ENCODE assay signal across 13 cellular contexts in the genomic region with DNA sequence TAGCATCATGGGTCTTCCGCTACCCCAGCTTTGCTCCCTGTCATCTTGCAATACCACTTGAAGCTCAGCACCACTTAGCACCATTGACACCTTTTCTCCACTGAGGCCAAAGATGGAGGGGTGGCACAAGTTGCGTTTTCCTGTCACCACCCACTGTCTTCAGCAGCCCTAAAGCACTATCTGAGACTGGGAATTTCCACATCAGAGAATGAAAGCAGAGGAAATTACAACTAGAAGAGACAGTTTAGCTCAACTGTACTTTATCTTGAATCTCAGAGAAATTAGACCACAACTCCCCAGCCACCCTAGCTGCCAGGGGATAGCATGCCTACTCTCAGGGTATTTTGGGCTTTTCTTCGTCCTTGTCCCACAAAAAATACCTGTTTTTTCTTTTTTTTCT.
"Had no signal": no experiment of that assay in that cellular context is flagged by ENCODE, and none has a peak within 500 bp of the region (broad histone marks: within the 10 kb centered on the region; RNA-seq: fewer than 3 reads in every experiment).

No MANE protein-coding gene starts in this region.

- H3K36me3 ChIP-seq: tibial artery, uterus had no signal

- H3K27ac Mint-ChIP-seq: activated CD8-positive, alpha-beta memory T cell treated with anti-CD3 and anti-CD28 coated beads, Interleukin-2, amount 10 ng/mL, durations not matched to agents 7 days and 5 days; progenitor cell of endocrine pancreas; WTC11 had no signal

- H3K9me3 Mint-ChIP-seq: naive thymus-derived CD8-positive, alpha-beta T cell had no signal

- H3K4me3 Mint-ChIP-seq: activated CD8-positive, alpha-beta memory T cell treated with anti-CD3 and anti-CD28 coated beads, Interleukin-2, amount 10 ng/mL, durations not matched to agents 7 days and 5 days; naive thymus-derived CD8-positive, alpha-beta T cell; WTC11 had no signal

- H3K27ac ChIP-seq: tibial artery, uterus had no signal

- ATAC-seq: activated CD8-positive, alpha-beta memory T cell treated with anti-CD3 and anti-CD28 coated beads, Interleukin-2, amount 10 ng/mL, durations not matched to agents 7 days and 5 days; sciatic nerve; WTC11 had no signal

- H3K27me3 Mint-ChIP-seq: activated CD8-positive, alpha-beta memory T cell treated with anti-CD3 and anti-CD28 coated beads, Interleukin-2, amount 10 ng/mL, durations not matched to agents 7 days and 5 days; progenitor cell of endocrine pancreas had no signal

- H3K27me3 ChIP-seq: tibial artery, uterus had no signal

- H3K36me3 Mint-ChIP-seq: activated CD8-positive, alpha-beta memory T cell treated with anti-CD3 and anti-CD28 coated beads, Interleukin-2, amount 10 ng/mL, durations not matched to agents 7 days and 5 days; naive thymus-derived CD8-positive, alpha-beta T cell; WTC11 had no signal

- DNase-seq: activated CD4-positive, alpha-beta T cell treated with anti-CD3 and anti-CD28 coated beads, Interleukin-2, amount 50 U/mL, for 1 hour; activated CD8-positive, alpha-beta memory T cell treated with anti-CD3 and anti-CD28 coated beads, Interleukin-2, amount 10 ng/mL, durations not matched to agents 7 days and 5 days; activated effector memory CD4-positive, alpha-beta T cell treated with Interleukin-2 at 50 U/mL for 16 hours; foreskin melanocyte; head of caudate nucleus; mammary epithelial cell; naive thymus-derived CD8-positive, alpha-beta T cell; occipital lobe; tibial artery; uterus had no signal

- H3K4me3 ChIP-seq: tibial artery, uterus had no signal

- H3K4me1 ChIP-seq: tibial artery, uterus had no signal
